20 cellular contexts compared by ENCODE assay signal in the genomic region with DNA sequence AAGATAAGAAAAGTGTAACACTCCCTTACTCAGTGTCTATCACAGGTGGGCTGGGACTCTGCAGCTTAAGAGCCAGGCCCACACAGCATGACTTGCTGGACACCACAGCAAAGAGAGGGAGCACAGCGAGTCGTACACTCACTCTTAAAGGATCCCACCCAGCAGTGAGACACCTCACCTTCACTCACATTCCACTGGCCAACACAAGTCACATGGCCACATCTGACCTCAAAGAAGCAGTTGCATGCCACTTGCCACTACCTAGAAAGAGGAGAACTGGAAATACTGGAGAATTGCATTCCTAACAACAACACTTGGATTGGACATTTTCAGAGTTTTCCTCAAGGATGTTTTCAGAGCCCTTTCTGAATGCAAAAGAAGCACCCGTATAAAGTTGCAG.
DNase-seq lines count a peak whose midpoint lies in the region; ATAC-seq and TF ChIP-seq lines count a peak whose summit lies in the region.
"Had no signal": no experiment of that assay in that cellular context is flagged by ENCODE, and none has a peak within 500 bp of the region (broad histone marks: within the 10 kb centered on the region; RNA-seq: fewer than 3 reads in every experiment).

No MANE protein-coding gene starts in this region.

- H3K9ac ChIP-seq in subcutaneous abdominal adipose tissue (ENCODE audit: low read length in 5 of 5): peak overlapping the region in 1 of 5 donors; percentile 0
- H3K9ac ChIP-seq: GM23248 had no signal

- peaks cover 0 to 3% (median 0%) of the 10 kb centered on the region in 5 donors for H3K9me3 ChIP-seq in subcutaneous abdominal adipose tissue (ENCODE audit: control insufficient read depth in 5 of 5, low read length in 5 of 5)
- H3K9me3 ChIP-seq in tibial artery: no peaks in the 10 kb centered on the region
- H3K9me3 ChIP-seq: BE2C, SJCRH30 had no signal

- H3K27ac ChIP-seq in ACC112 (ENCODE audit: low read depth, low read length) (peak overlapping the region; percentile 48; the same call in 1 of the 2 replicates), VCaP (peak overlapping the region; percentile 63; the same call in 1 of the 2 replicates), subcutaneous abdominal adipose tissue (ENCODE audit: low read depth, low read length) (peak overlapping the region; percentile 6), tibial artery (peak overlapping the region in 1 of 2 donors; percentile 15)
- H3K27ac ChIP-seq: GM23248, SJCRH30 had no signal

- H3K79me2 ChIP-seq in ACC112 (ENCODE audit: control insufficient read depth, insufficient read depth, low read length, unreplicated experiment): no peaks in the 10 kb centered on the region

- intact Hi-C loops in tibial artery (cut with DNase I; ENCODE audit: low total_unique reads): no loop called here

- H2AFZ ChIP-seq in ACC112 (ENCODE audit: low read length, unreplicated experiment): no peak overlapping the region
- H2AFZ ChIP-seq: GM23248 had no signal

- H3K27me3 ChIP-seq in ACC112 (ENCODE audit: insufficient read depth, low read length) (no peaks in the 10 kb centered on the region), subcutaneous abdominal adipose tissue (ENCODE audit: control insufficient read depth in 5 of 5, insufficient read depth in 4 of 5, low read length in 5 of 5) (no peaks in the 10 kb centered on the region), tibial artery (no peaks in the 10 kb centered on the region)
- H3K27me3 ChIP-seq: BE2C, SJCRH30 had no signal

- in situ Hi-C loops in GM13977 (cut with MboI; ENCODE audit: low pct_unique_long_range_greater_than_20kb, low sequenced_read_pairs, unreplicated experiment): no loop called here

- DNase-seq in kidney tubule cell (ENCODE audit: low spot score) (peak; percentile 51), GM13977 (ENCODE audit: low spot score) (no peak), tibial artery (no peak)
- DNase-seq: BE2C; DMS53; GF-D8; GM23248; H9; KG1; NCI-H1105; NCI-H2029 treated with DMSO at 0.1 percent for 48 hours; NCI-H226; NCI-H510A treated with DMSO at 0.1 percent for 48 hours; NCI-H748 treated with DMSO at 0.1 percent for 48 hours; NK-92 treated with Interleukin-12 subunit alpha and Interleukin-12 subunit beta, amount 100 ng/mL, for 24 hours; SJCRH30 had no signal

- H3K36me3 ChIP-seq in ACC112 (ENCODE audit: insufficient read depth, low read length): no peaks in the 10 kb centered on the region
- H3K36me3 ChIP-seq in subcutaneous abdominal adipose tissue (ENCODE audit: control insufficient read depth in 5 of 5, insufficient read depth in 5 of 5, low read length in 5 of 5): no peaks in the 10 kb centered on the region
- H3K36me3 ChIP-seq in tibial artery: no peaks in the 10 kb centered on the region
- H3K36me3 ChIP-seq: BE2C, SJCRH30 had no signal

- H3K4me3 ChIP-seq in ACC112 (ENCODE audit: low read depth, low read length) (no peak overlapping the region), subcutaneous abdominal adipose tissue (ENCODE audit: low read depth in 1 of 5, low read length in 5 of 5) (peak overlapping the region in 1 of 5 donors; percentile 17), tibial artery (no peak overlapping the region)
- H3K4me3 ChIP-seq: GM23248, SJCRH30 had no signal

- no peaks in the 10 kb centered on the region for H3K4me1 ChIP-seq in ACC112 (ENCODE audit: control insufficient read depth, insufficient read depth, low read length, unreplicated experiment)
- peaks cover 7 to 46% (median 37%) of the 10 kb centered on the region in 5 donors for H3K4me1 ChIP-seq in subcutaneous abdominal adipose tissue (ENCODE audit: control insufficient read depth in 5 of 5, insufficient read depth in 5 of 5, low read length in 5 of 5)
- peaks cover 0 to 2% (median 0%) of the 10 kb centered on the region in 4 donors for H3K4me1 ChIP-seq in tibial artery
- H3K4me1 ChIP-seq: SJCRH30 had no signal

- no peak for ATAC-seq in GM21381 (IDR thresholded peaks at IDR 0.05; ENCODE audit: unreplicated experiment)

- no peak for TF ChIP-seq CTCF in VCaP (conservative IDR thresholded peaks at IDR 0.05)
- no peak for TF ChIP-seq CTCF in GM13977 (IDR thresholded peaks at IDR 0.05; ENCODE audit: extremely low read depth, insufficient read depth, missing control alignments)
- TF ChIP-seq CTCF in tibial artery (IDR thresholded peaks at IDR 0.05): no peak
